Comparison of ENCODE assay signal across 9 cellular contexts in genomic region chr1:111199881-111200801, GRCh38. TPM values are rescaled to one million over a fixed set of nuclear protein-coding genes. Genes with fewer than 3 reads are reported as not detected.
A peak's percentile ranks its signal among the peaks of the same experiment; 100 is the strongest.
DNase-seq lines count a peak whose midpoint lies in the region; FAIRE-seq and TF ChIP-seq lines count a peak whose summit lies in the region.
"Had no signal": no experiment of that assay in that cellular context is flagged by ENCODE, and none has a peak within 500 bp of the region (broad histone marks: within the 10 kb centered on the region; RNA-seq: fewer than 3 reads in every experiment).

TSS of gene DENND2D (minus strand) at chr1:111200646. CDS start at chr1:111200459, 187 bp downstream.

- H3K36me3 Mint-ChIP-seq in immature natural killer cell (peaks cover 35 to 47% (median 42%) of the 10 kb centered on the region in 3 donors), neural progenitor cell (no peaks in the 10 kb centered on the region)

- H3K4me3 ChIP-seq in NB4 (ENCODE audit: low read depth, low read length) (no peak within 1 kb of the TSS), neural progenitor cell (no peak within 1 kb of the TSS)

- H3K27me3 Mint-ChIP-seq in immature natural killer cell (ENCODE audit: low read depth in 3 of 3) = peaks cover 11 to 37% (median 19%) of the 10 kb centered on the region in 3 donors
- H3K27me3 Mint-ChIP-seq in neural progenitor cell (ENCODE audit: insufficient read depth, low read depth) = peaks cover 19% of the 10 kb centered on the region

- no peaks in the 10 kb centered on the region for H3K4me1 ChIP-seq in neural progenitor cell

- no peaks in the 10 kb centered on the region for H3K9me3 ChIP-seq in neural progenitor cell (ENCODE audit: low read depth)

- TF ChIP-seq CTCF in NB4 (IDR thresholded peaks at IDR 0.05; ENCODE audit: low read depth, low read length) (no peak), neural progenitor cell (IDR thresholded peaks at IDR 0.05) (no peak)

- no peaks in the 10 kb centered on the region for H4K20me1 ChIP-seq in neural progenitor cell (ENCODE audit: low read depth)

- H3K4me3 Mint-ChIP-seq in immature natural killer cell (peak within 1 kb of the TSS; percentile 96 to 100 (median 99)), neural progenitor cell (no peak within 1 kb of the TSS)

- no peak within 1 kb of the TSS for H3K9ac ChIP-seq in neural progenitor cell

- H3K27ac Mint-ChIP-seq in immature natural killer cell (peak within 1 kb of the TSS; percentile 95 to 99 (median 98)), neural progenitor cell (no peak within 1 kb of the TSS)

- TF ChIP-seq POLR2A in NB4 (IDR thresholded peaks at IDR 0.05; ENCODE audit: extremely low read depth, insufficient read length) = no peak

- H3K9me3 Mint-ChIP-seq in immature natural killer cell = no peaks in the 10 kb centered on the region
- no peaks in the 10 kb centered on the region for H3K9me3 Mint-ChIP-seq in neural progenitor cell

- FAIRE-seq in HTR-8/SVneo (lab: Jason Lieb, UNC) = no peak

- no peaks in the 10 kb centered on the region for H3F3A ChIP-seq in neural progenitor cell (ENCODE audit: low read depth)

- no peaks in the 10 kb centered on the region for H3K36me3 ChIP-seq in neural progenitor cell

- H3K27me3 ChIP-seq in neural progenitor cell = peaks cover 19% of the 10 kb centered on the region

- no peaks in the 10 kb centered on the region for H3K79me2 ChIP-seq in neural progenitor cell (ENCODE audit: low read depth)

- DNase-seq in NB4 (ENCODE audit: low read depth) = peak; percentile 51
- DNase-seq in activated T-cell treated with anti-CD3 and anti-CD28 coated beads for 48 hours (ENCODE audit: low read depth) = peak; percentile 64
- peak; percentile 55 to 64 (median 57) for DNase-seq in immature natural killer cell
- DNase-seq in stimulated activated CD4-positive, alpha-beta T cell treated with anti-CD3 and anti-CD28 coated beads, Interleukin-2, amount 100 ng/mL, for 48 hours = peak; percentile 57 to 58
- no peak for DNase-seq in RKO (ENCODE audit: low spot score)
- no peak for DNase-seq in HK-2 (ENCODE audit: unreplicated experiment)
- DNase-seq in HTR-8/SVneo (ENCODE audit: insufficient read length, low spot score) = no peak
- DNase-seq in neural progenitor cell (ENCODE audit: low spot score) = no peak

- H3K27ac ChIP-seq in neural progenitor cell = no peak within 1 kb of the TSS

- no peak within 1 kb of the TSS for H3K4me2 ChIP-seq in neural progenitor cell

- H2AFZ ChIP-seq in neural progenitor cell (replicated peaks) = no peak within 1 kb of the TSS

- H3K4me1 Mint-ChIP-seq in immature natural killer cell = peaks cover 76 to 82% of the 10 kb centered on the region in 2 donors
- H3K4me1 Mint-ChIP-seq in neural progenitor cell = peaks cover 8% of the 10 kb centered on the region

RNA-seq across cellular contexts. Expression of gene DENND2D, which starts in this region (rescaled TPM):
- polyA plus RNA-seq in immature natural killer cell = 100 to 1,000 TPM; 145 to 474 (median 264) TPM
- total RNA-seq in neural progenitor cell (ENCODE audit: low replicate concordance) = not detected in 2 replicates
- total RNA-seq: HT1080 had no signal

Comparison
In these comparisons a context has a peak if more than half of its experiments do, and no peak if none do; other contexts are left out.
1. DNase-seq: peak in NB4 (single experiment), activated T-cell treated with anti-CD3 and anti-CD28 coated beads for 48 hours (single experiment), immature natural killer cell (3 of 3) and stimulated activated CD4-positive, alpha-beta T cell treated with anti-CD3 and anti-CD28 coated beads, Interleukin-2, amount 100 ng/mL, for 48 hours (2 of 2); none in RKO (single experiment), HK-2 (single experiment), HTR-8/SVneo (single experiment) and neural progenitor cell (single experiment).